Comparison of ENCODE assay signal across 12 cellular contexts in genomic region chrY:20552764-20553323, GRCh38. TPM values are rescaled to one million over a fixed set of nuclear protein-coding genes. Genes with fewer than 3 reads are reported as not detected.
"Had no signal": no experiment of that assay in that cellular context is flagged by ENCODE, and none has a peak within 500 bp of the region (broad histone marks: within the 10 kb centered on the region; RNA-seq: fewer than 3 reads in every experiment).

No MANE protein-coding gene starts in this region.

RNA-seq across cellular contexts. Expression of gene EIF1AY, which starts 22.7 kb away (rescaled TPM):
- total RNA-seq: neural crest cell, occipital lobe, osteocyte, ovary, posterior vena cava, progenitor cell of endocrine pancreas, psoas muscle, right atrium auricular region, sciatic nerve, smooth muscle cell had no signal
- polyA plus RNA-seq: naive thymus-derived CD4-positive, alpha-beta T cell; naive thymus-derived CD8-positive, alpha-beta T cell; ovary; smooth muscle cell had no signal
